Comparison of ENCODE assay signal across 8 cellular contexts in genomic region chr17:35254107-35254802, GRCh38. TPM values are rescaled to one million over a fixed set of nuclear protein-coding genes. Genes with fewer than 3 reads are reported as not detected.
DNase-seq lines count a peak whose midpoint lies in the region; ATAC-seq and TF ChIP-seq lines count a peak whose summit lies in the region.

No MANE protein-coding gene starts in this region.

- H3K9me3 Mint-ChIP-seq in chondrocyte (ENCODE audit: low read depth), result no peaks in the 10 kb centered on the region

- H3K4me1 Mint-ChIP-seq in chondrocyte (ENCODE audit: low read depth), result peaks cover 42% of the 10 kb centered on the region

- POLR2A ChIA-PET in A673 (lab: Charles Lee; ENCODE audit: low non-redundant PET), result no interaction called here

- no peaks in the 10 kb centered on the region for H3K27me3 Mint-ChIP-seq in chondrocyte (ENCODE audit: low read depth)

- no peaks in the 10 kb centered on the region for H3K27me3 ChIP-seq in A673 (replicated peaks; ENCODE audit: insufficient read depth, low read depth, low read length, poor library complexity)

- ATAC-seq in GM18870 (IDR thresholded peaks at IDR 0.05; ENCODE audit: unreplicated experiment), result no peak

- peak; percentile 60 for DNase-seq in A673 (ENCODE audit: low spot score)
- peak; percentile 74 for DNase-seq in LoVo (ENCODE audit: low spot score)
- DNase-seq in chondrocyte (ENCODE audit: low spot score), result no peak
- peak; percentile 85 to 98 for DNase-seq in lung microvascular endothelial cell (ENCODE audit: low read depth in 2 of 2)
- DNase-seq in activated CD8-positive, alpha-beta memory T cell treated with anti-CD3 and anti-CD28 coated beads, Interleukin-2, amount 50 U/mL, for 4 hours, result no peak
- no peak for DNase-seq in GM20000 (ENCODE audit: low spot score)
- no peak for DNase-seq in nucleus accumbens (lab: John Stamatoyannopoulos, UW)

- peaks cover 8% of the 10 kb centered on the region for H3K4me1 ChIP-seq in A673 (ENCODE audit: insufficient read depth, low read length, poor library complexity, severe bottlenecking)

- no peaks in the 10 kb centered on the region for H3K36me3 ChIP-seq in A673 (ENCODE audit: insufficient read depth, low read length, poor library complexity, severe bottlenecking)

- H3K36me3 Mint-ChIP-seq in chondrocyte (ENCODE audit: low read depth), result peaks cover 14% of the 10 kb centered on the region

- TF ChIP-seq CTCF in A673 (conservative IDR thresholded peaks at IDR 0.05; ENCODE audit: low read depth, low read length) (no peak), chondrocyte (IDR thresholded peaks at IDR 0.05) (peak; percentile 8), GM20000 (IDR thresholded peaks at IDR 0.05; ENCODE audit: extremely low read depth, missing control alignments) (no peak)

- CTCF ChIA-PET in A673 (lab: Charles Lee), result no interaction called here

- no peak overlapping the region for H3K27ac ChIP-seq in A673 (ENCODE audit: low read depth, low read length, poor library complexity, severe bottlenecking)

- H3K4me3 Mint-ChIP-seq in chondrocyte (ENCODE audit: unreplicated experiment), result no peak overlapping the region

- peak overlapping the region; percentile 95 for H3K27ac Mint-ChIP-seq in chondrocyte (ENCODE audit: unreplicated experiment)

- H3K4me3 ChIP-seq in A673 (ENCODE audit: low read depth, low read length, poor library complexity, severe bottlenecking), result no peak overlapping the region

- intact Hi-C loops in A673 (cut with micrococcal nuclease; ENCODE audit: unreplicated experiment), result no loop called here

- BruUV-seq in A673 (replicated peaks; lab: Mats Ljungman, UMichigan), result no TSS peak

- no peaks in the 10 kb centered on the region for H3K9me3 ChIP-seq in A673 (ENCODE audit: low read depth, low read length, poor library complexity, severe bottlenecking)

RNA-seq across cellular contexts. Expression of gene SLFN5, which starts 11.4 kb away (rescaled TPM):
- total RNA-seq in A673 (2021) (5.2 and 5.3 TPM in 2 replicates), chondrocyte (36.2 to 90.5 TPM (median 89.4 TPM) in 3 replicates), lung microvascular endothelial cell (16.3 TPM in 2 replicates)

Comparison
In these comparisons a context has a peak if more than half of its experiments do, and no peak if none do; other contexts are left out.
1. DNase-seq: peak in A673 (single experiment), LoVo (single experiment) and lung microvascular endothelial cell (2 of 2); none in chondrocyte (single experiment), activated CD8-positive, alpha-beta memory T cell treated with anti-CD3 and anti-CD28 coated beads, Interleukin-2, amount 50 U/mL, for 4 hours (single experiment), GM20000 (single experiment) and nucleus accumbens (0 of 56).